In the genomic region with DNA sequence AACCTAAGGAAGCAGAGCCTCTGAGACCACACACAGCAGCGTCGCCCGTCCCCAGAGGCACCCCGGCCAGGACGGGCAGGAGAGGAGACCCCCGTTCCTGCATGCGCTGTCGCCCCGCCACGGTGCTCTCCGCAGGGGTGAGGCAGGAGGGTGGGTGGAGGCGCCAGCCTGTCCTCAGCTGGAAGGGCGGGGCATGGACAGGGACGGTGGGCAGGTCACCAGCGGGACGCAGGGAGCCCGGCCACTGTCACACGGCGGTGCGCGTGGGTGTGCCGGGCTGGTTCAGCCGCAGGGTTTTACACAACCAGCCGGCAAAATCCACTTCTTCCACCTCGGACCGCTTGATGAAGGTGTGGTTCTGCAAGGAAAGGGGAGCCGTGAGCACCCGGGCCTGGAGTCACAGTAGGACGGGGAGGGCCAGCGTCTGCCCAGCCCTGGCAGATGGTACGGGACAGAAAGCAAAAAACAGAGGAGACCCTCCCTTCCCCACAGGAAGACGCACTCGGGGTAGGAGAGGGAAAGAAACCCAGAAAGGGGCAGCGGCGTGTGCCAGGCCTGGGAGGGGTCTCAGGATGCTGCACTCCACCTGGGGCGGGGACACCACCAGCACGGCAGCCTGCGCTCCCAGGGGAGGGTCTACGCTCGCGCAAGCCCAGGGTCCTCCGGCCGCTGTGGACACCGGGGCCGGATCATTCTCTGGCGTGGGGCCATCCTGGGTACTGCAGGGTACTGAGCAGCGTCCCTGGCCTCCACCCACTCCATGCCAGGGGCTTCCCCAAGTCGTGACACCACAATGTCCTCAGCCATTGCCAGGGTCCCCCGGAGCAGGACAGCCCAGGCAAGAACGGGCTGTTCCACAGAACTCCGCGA, we compare ENCODE assay signal across 1 cellular context.
TF ChIP-seq lines count a peak whose summit lies in the region.

No MANE protein-coding gene starts in this region.

TF ChIP-seq in H1, 55 proteins besides CTCF, POLR2A, EP300 and RAD21:
- TF ChIP-seq, protein P1, sequence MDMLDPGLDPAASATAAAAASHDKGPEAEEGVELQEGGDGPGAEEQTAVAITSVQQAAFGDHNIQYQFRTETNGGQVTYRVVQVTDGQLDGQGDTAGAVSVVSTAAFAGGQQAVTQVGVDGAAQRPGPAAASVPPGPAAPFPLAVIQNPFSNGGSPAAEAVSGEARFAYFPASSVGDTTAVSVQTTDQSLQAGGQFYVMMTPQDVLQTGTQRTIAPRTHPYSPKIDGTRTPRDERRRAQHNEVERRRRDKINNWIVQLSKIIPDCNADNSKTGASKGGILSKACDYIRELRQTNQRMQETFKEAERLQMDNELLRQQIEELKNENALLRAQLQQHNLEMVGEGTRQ (IDR thresholded peaks at IDR 0.05; ENCODE audit: low read length), result no peak
- TF ChIP-seq, protein P2, sequence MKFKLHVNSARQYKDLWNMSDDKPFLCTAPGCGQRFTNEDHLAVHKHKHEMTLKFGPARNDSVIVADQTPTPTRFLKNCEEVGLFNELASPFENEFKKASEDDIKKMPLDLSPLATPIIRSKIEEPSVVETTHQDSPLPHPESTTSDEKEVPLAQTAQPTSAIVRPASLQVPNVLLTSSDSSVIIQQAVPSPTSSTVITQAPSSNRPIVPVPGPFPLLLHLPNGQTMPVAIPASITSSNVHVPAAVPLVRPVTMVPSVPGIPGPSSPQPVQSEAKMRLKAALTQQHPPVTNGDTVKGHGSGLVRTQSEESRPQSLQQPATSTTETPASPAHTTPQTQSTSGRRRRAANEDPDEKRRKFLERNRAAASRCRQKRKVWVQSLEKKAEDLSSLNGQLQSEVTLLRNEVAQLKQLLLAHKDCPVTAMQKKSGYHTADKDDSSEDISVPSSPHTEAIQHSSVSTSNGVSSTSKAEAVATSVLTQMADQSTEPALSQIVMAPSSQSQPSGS (IDR thresholded peaks at IDR 0.05; ENCODE audit: low read length), result no peak
- TF ChIP-seq SUZ12 (IDR thresholded peaks at IDR 0.05; ENCODE audit: low read length) (no peak), TCF12 (IDR thresholded peaks at IDR 0.05; ENCODE audit: low read depth, low read length) (no peak), SP4 (IDR thresholded peaks at IDR 0.05; ENCODE audit: low read length) (no peak), TEAD4 (IDR thresholded peaks at IDR 0.05; ENCODE audit: low read depth, low read length) (no peak), KDM5A (IDR thresholded peaks at IDR 0.05; ENCODE audit: low read length) (no peak), BACH1 (IDR thresholded peaks at IDR 0.05; ENCODE audit: low read length) (no peak), KDM4A (IDR thresholded peaks at IDR 0.05; ENCODE audit: low read depth, low read length, severe bottlenecking) (no peak), CHD1 (IDR thresholded peaks at IDR 0.05; ENCODE audit: low read depth, low read length) (no peak), HDAC6 (IDR thresholded peaks at IDR 0.05; ENCODE audit: low read depth, low read length) (no peak), SP1 (IDR thresholded peaks at IDR 0.05; ENCODE audit: low read depth, low read length) (no peak)
- TF ChIP-seq, protein P3, sequence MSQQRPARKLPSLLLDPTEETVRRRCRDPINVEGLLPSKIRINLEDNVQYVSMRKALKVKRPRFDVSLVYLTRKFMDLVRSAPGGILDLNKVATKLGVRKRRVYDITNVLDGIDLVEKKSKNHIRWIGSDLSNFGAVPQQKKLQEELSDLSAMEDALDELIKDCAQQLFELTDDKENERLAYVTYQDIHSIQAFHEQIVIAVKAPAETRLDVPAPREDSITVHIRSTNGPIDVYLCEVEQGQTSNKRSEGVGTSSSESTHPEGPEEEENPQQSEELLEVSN (IDR thresholded peaks at IDR 0.05), result no peak
